ENCODE assay signal across 18 cellular contexts in the genomic region with DNA sequence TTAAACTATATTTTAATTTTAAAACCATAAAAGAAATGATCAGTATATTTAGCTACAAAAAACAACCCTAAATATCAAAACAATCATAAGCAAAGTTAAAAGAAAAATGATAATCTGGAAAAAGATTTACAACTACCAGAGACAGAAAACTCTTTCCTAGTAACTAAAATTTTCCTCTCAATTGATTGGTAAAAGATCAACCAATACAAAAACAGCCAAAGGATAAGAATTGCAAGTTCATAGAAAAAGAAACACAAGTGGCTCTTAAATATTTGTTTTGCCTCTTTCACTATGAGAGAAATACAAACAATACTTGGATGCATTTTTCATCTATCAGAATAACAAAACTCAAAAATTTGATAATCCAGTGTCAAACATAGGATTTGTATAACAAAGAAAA.
DNase-seq lines count a peak whose midpoint lies in the region; ATAC-seq, FAIRE-seq and TF ChIP-seq lines count a peak whose summit lies in the region.
"Had no signal": no experiment of that assay in that cellular context is flagged by ENCODE, and none has a peak within 500 bp of the region (broad histone marks: within the 10 kb centered on the region; RNA-seq: fewer than 3 reads in every experiment).

No MANE protein-coding gene starts in this region.

- no peak overlapping the region for H3K4me2 ChIP-seq in SK-N-SH

- POLR2A ChIA-PET in SK-N-SH (lab: Yijun Ruan, JAX), result no interaction called here
- POLR2A ChIA-PET in CD8-positive, alpha-beta memory T cell (lab: Charles Lee), result no interaction called here

- CTCF ChIA-PET in SK-N-SH (lab: Yijun Ruan, JAX), result no interaction called here
- CTCF ChIA-PET in CD8-positive, alpha-beta memory T cell (lab: Charles Lee), result no interaction called here

- TF ChIP-seq CTCF in SK-N-SH (IDR thresholded peaks at IDR 0.05) (no peak), choroid plexus epithelial cell (conservative IDR thresholded peaks at IDR 0.05; ENCODE audit: low read depth, low read length) (no peak)

- no peak overlapping the region for H2AFZ ChIP-seq in SK-N-SH (ENCODE audit: low read depth)

- TF ChIP-seq RAD21 in SK-N-SH (IDR thresholded peaks at IDR 0.05; ENCODE audit: low read length), result no peak

- H3K4me1 Mint-ChIP-seq in CD8-positive, alpha-beta memory T cell, result no peaks in the 10 kb centered on the region

- no peak for ATAC-seq in SK-N-SH treated with all-trans-retinoic acid at 6 μM for 48 hours
- no peak for ATAC-seq in HG02571 (IDR thresholded peaks at IDR 0.05; ENCODE audit: unreplicated experiment)

- no peaks in the 10 kb centered on the region for H3K27me3 Mint-ChIP-seq in CD8-positive, alpha-beta memory T cell
- H3K27me3 Mint-ChIP-seq: CD4-positive, alpha-beta memory T cell had no signal

- H3K4me3 Mint-ChIP-seq in CD8-positive, alpha-beta memory T cell, result no peak overlapping the region
- H3K4me3 Mint-ChIP-seq: HFFc6 had no signal

- H3K4me3 ChIP-seq in SK-N-SH (ENCODE audit: low read depth in 2 of 2, low read length in 1 of 2) (no peak overlapping the region), choroid plexus epithelial cell (ENCODE audit: low read depth, low read length) (no peak overlapping the region)
- no peak overlapping the region for H3K4me3 ChIP-seq in CD8-positive, alpha-beta memory T cell (ENCODE audit: low read length)
- H3K4me3 ChIP-seq: HAP-1 had no signal

- no peak overlapping the region for H3K9ac ChIP-seq in SK-N-SH

- no peaks in the 10 kb centered on the region for H3K4me1 ChIP-seq in SK-N-SH (ENCODE audit: control insufficient read depth in 1 of 2, insufficient read depth in 2 of 2, low read depth in 1 of 2, low read length in 1 of 2)
- no peaks in the 10 kb centered on the region for H3K4me1 ChIP-seq in CD8-positive, alpha-beta memory T cell (ENCODE audit: insufficient read depth, low read length)
- H3K4me1 ChIP-seq: HAP-1 had no signal

- H3K9me3 ChIP-seq in SK-N-SH, result no peaks in the 10 kb centered on the region; the same call in 1 of the 2 replicates
- no peaks in the 10 kb centered on the region for H3K9me3 ChIP-seq in CD8-positive, alpha-beta memory T cell (ENCODE audit: low read length)
- H3K9me3 ChIP-seq: HAP-1 had no signal

- TF ChIP-seq EP300 in SK-N-SH (IDR thresholded peaks at IDR 0.05; ENCODE audit: borderline replicate concordance in 1 of 2, low read depth in 1 of 2, low read length in 1 of 2), result no peak

- H3K9me3 Mint-ChIP-seq in CD8-positive, alpha-beta memory T cell, result peaks cover 41 to 76% (median 50%) of the 10 kb centered on the region in 5 donors

- peaks cover 8 to 82% (median 28%) of the 10 kb centered on the region in 3 donors for H3K36me3 Mint-ChIP-seq in CD8-positive, alpha-beta memory T cell

- no peaks in the 10 kb centered on the region for H3K27me3 ChIP-seq in SK-N-SH (ENCODE audit: insufficient read depth)
- no peaks in the 10 kb centered on the region for H3K27me3 ChIP-seq in CD8-positive, alpha-beta memory T cell (ENCODE audit: insufficient read depth, low read length, poor library complexity, severe bottlenecking)

- no peaks in the 10 kb centered on the region for H3F3A ChIP-seq in SK-N-SH (replicated peaks; ENCODE audit: insufficient read depth)

- H3K27ac ChIP-seq in SK-N-SH (ENCODE audit: low read depth in 2 of 2, low read length in 1 of 2), result no peak overlapping the region
- H3K27ac ChIP-seq in CD8-positive, alpha-beta memory T cell (ENCODE audit: low read depth, low read length), result no peak overlapping the region

- no peaks in the 10 kb centered on the region for H4K20me1 ChIP-seq in SK-N-SH (ENCODE audit: insufficient read depth)

- FAIRE-seq in G401.6 (lab: Jason Lieb, UNC), result peak; percentile 52
- FAIRE-seq: GM12892, H54 had no signal

- DNase-seq in SK-N-SH (no peak), choroid plexus epithelial cell (ENCODE audit: low read depth) (peak; percentile 7)
- no peak for DNase-seq in stimulated activated CD4-positive, alpha-beta T cell treated with anti-CD3 and anti-CD28 coated beads, Interleukin-4, amount 100 ng/mL, for 24 hours
- no peak for DNase-seq in CD8-positive, alpha-beta memory T cell
- DNase-seq: 8988T; C1 segment of cervical spinal cord; Caco-2; CD4-positive, alpha-beta memory T cell; EL; GF-D8; GOT3; HFFc6 had no signal

- peaks cover 5% of the 10 kb centered on the region; the same call in 1 of the 2 replicates for H3K9me2 ChIP-seq in SK-N-SH

- H3K79me2 ChIP-seq in SK-N-SH (ENCODE audit: insufficient read depth), result no peaks in the 10 kb centered on the region

- H3K27ac Mint-ChIP-seq in CD8-positive, alpha-beta memory T cell, result no peak overlapping the region
- H3K27ac Mint-ChIP-seq: HFFc6 had no signal

- H3K36me3 ChIP-seq in SK-N-SH (replicated peaks in 1 of 2; ENCODE audit: control insufficient read depth in 1 of 2, insufficient read depth in 2 of 2, low read length in 1 of 2), result no peaks in the 10 kb centered on the region
- H3K36me3 ChIP-seq in CD8-positive, alpha-beta memory T cell (ENCODE audit: insufficient read depth, low read length), result no peaks in the 10 kb centered on the region
- H3K36me3 ChIP-seq: HAP-1 had no signal

TF ChIP-seq in SK-N-SH, 30 proteins besides CTCF, POLR2A, EP300 and RAD21:
- TF ChIP-seq MXI1 (IDR thresholded peaks at IDR 0.05; ENCODE audit: low read depth, low read length) (no peak), FOSL2 (IDR thresholded peaks at IDR 0.05; ENCODE audit: borderline replicate concordance, low read depth) (no peak), RFX5 (IDR thresholded peaks at IDR 0.05; ENCODE audit: low read length) (peak; percentile 52), GABPA (IDR thresholded peaks at IDR 0.05; ENCODE audit: low read depth) (no peak)
TF ChIP-seq in SK-N-SH: peak in this region for 1.

TF ChIP-seq in SK-N-SH treated with all-trans-retinoic acid at 6 μM for 48 hours, 23 proteins besides CTCF, POLR2A, EP300 and RAD21:
- no peak for TF ChIP-seq ZC3H10 (CRISPR knock-in tag; IDR thresholded peaks at IDR 0.05)
- TF ChIP-seq ESRRG (CRISPR knock-in tag; IDR thresholded peaks at IDR 0.05), result no peak
- no peak for TF ChIP-seq ZNF8 (CRISPR knock-in tag; IDR thresholded peaks at IDR 0.05)
- no peak for TF ChIP-seq ISL1 (CRISPR knock-in tag; IDR thresholded peaks at IDR 0.05)
- TF ChIP-seq GLIS3 (CRISPR knock-in tag; IDR thresholded peaks at IDR 0.05), result no peak
- TF ChIP-seq, protein P1, sequence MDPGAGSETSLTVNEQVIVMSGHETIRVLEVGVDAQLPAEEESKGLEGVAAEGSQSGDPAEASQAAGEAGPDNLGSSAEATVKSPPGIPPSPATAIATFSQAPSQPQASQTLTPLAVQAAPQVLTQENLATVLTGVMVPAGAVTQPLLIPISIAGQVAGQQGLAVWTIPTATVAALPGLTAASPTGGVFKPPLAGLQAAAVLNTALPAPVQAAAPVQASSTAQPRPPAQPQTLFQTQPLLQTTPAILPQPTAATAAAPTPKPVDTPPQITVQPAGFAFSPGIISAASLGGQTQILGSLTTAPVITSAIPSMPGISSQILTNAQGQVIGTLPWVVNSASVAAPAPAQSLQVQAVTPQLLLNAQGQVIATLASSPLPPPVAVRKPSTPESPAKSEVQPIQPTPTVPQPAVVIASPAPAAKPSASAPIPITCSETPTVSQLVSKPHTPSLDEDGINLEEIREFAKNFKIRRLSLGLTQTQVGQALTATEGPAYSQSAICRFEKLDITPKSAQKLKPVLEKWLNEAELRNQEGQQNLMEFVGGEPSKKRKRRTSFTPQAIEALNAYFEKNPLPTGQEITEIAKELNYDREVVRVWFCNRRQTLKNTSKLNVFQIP (CRISPR knock-in tag; IDR thresholded peaks at IDR 0.05; ENCODE audit: borderline replicate concordance, low read depth), result no peak
- TF ChIP-seq TOX (CRISPR knock-in tag; IDR thresholded peaks at IDR 0.05; ENCODE audit: borderline replicate concordance), result no peak
- no peak for TF ChIP-seq ZNF70 (CRISPR knock-in tag; IDR thresholded peaks at IDR 0.05)
- TF ChIP-seq PPARA (CRISPR knock-in tag; IDR thresholded peaks at IDR 0.05; ENCODE audit: borderline replicate concordance), result no peak
- TF ChIP-seq SNAI2 (CRISPR knock-in tag; IDR thresholded peaks at IDR 0.05), result no peak
- no peak for TF ChIP-seq BACH2 (CRISPR knock-in tag; IDR thresholded peaks at IDR 0.05; ENCODE audit: borderline replicate concordance)
- TF ChIP-seq, protein P2, sequence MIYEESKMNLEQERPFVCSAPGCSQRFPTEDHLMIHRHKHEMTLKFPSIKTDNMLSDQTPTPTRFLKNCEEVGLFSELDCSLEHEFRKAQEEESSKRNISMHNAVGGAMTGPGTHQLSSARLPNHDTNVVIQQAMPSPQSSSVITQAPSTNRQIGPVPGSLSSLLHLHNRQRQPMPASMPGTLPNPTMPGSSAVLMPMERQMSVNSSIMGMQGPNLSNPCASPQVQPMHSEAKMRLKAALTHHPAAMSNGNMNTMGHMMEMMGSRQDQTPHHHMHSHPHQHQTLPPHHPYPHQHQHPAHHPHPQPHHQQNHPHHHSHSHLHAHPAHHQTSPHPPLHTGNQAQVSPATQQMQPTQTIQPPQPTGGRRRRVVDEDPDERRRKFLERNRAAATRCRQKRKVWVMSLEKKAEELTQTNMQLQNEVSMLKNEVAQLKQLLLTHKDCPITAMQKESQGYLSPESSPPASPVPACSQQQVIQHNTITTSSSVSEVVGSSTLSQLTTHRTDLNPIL (CRISPR knock-in tag; IDR thresholded peaks at IDR 0.05; ENCODE audit: low read depth), result no peak
- no peak for TF ChIP-seq ZFP30 (CRISPR knock-in tag; IDR thresholded peaks at IDR 0.05)
- TF ChIP-seq ZNF565 (CRISPR knock-in tag; conservative IDR thresholded peaks at IDR 0.05; ENCODE audit: low read depth), result no peak
